Comparison of ENCODE assay signal across 9 cellular contexts in the genomic region with DNA sequence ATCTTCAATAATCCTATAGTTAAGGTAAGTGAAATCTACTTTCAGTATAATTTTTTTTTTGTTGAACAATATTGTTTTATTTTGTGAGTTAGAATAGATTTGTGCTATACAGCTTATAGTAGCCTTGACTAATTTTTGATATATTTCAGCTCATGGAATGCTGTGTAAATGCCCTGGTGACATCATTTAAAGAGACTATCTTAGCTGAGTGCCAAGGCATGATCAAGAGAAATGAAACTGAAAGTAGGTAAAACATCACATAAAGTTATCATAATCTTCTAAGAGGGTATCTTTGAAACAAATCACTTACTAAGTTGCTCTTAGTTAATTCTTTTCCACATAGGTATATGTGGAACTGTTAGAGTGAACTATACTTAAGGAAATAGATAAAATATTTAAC. TPM values are rescaled to one million over a fixed set of nuclear protein-coding genes. Genes with fewer than 3 reads are reported as not detected.
A peak's percentile ranks its signal among the peaks of the same experiment; 100 is the strongest.
DNase-seq lines count a peak whose midpoint lies in the region; ATAC-seq, FAIRE-seq and TF ChIP-seq lines count a peak whose summit lies in the region.
"Had no signal": no experiment of that assay in that cellular context is flagged by ENCODE, and none has a peak within 500 bp of the region (broad histone marks: within the 10 kb centered on the region; RNA-seq: fewer than 3 reads in every experiment).

No MANE protein-coding gene starts in this region.

- POLR2A ChIA-PET in HepG2 (lab: Yijun Ruan, JAX): no interaction called here

- H3K4me3 ChIP-seq in liver (ENCODE audit: low read depth in 1 of 3, low read length in 3 of 3): no peak overlapping the region
- H3K4me3 ChIP-seq in HepG2 (replicated peaks in 1 of 3; ENCODE audit: insufficient read depth in 1 of 3, low read depth in 2 of 3, low read length in 3 of 3): no peak overlapping the region
- H3K4me3 ChIP-seq: K562 had no signal

- TF ChIP-seq CTCF in liver (IDR thresholded peaks at IDR 0.05; ENCODE audit: low read depth, low read length, missing input control): no peak
- no peak for TF ChIP-seq CTCF in HepG2 (CRISPR knock-in tag; IDR thresholded peaks at IDR 0.05)

- H3K9ac ChIP-seq in liver (ENCODE audit: low read depth in 1 of 2, low read length in 2 of 2) (no peak overlapping the region), HepG2 (ENCODE audit: insufficient read depth, low read depth, low read length) (no peak overlapping the region)

- DNase-seq in HepG2 (ENCODE audit: low spot score) (no peak), HS-5 (ENCODE audit: low read depth) (peak; percentile 10), dermis microvascular lymphatic vessel endothelial cell (ENCODE audit: low read depth in 2 of 2) (peak; percentile 8 to 30), stromal cell of bone marrow (ENCODE audit: low read depth) (peak; percentile 49), middle frontal gyrus (ENCODE audit: extremely low spot score, low spot score) (no peak), NCI-H446 (lab: John Stamatoyannopoulos, UW) (no peak)
- DNase-seq in activated CD4-positive, CD25-positive, alpha-beta regulatory T cell (lab: John Stamatoyannopoulos, UW): no peak

- H3K27me3 ChIP-seq in liver (ENCODE audit: control insufficient read depth in 4 of 4, insufficient read depth in 4 of 4, low read length in 3 of 4) (no peaks in the 10 kb centered on the region), HepG2 (ENCODE audit: control insufficient read depth in 1 of 2, insufficient read depth in 2 of 2, low read length in 2 of 2) (no peaks in the 10 kb centered on the region)

- peaks cover 6 to 16% (median 12%) of the 10 kb centered on the region in 4 donors for H3K36me3 ChIP-seq in liver (ENCODE audit: control insufficient read depth in 4 of 4, insufficient read depth in 3 of 4, low read depth in 1 of 4, low read length in 3 of 4)
- H3K36me3 ChIP-seq in HepG2 (replicated peaks in 1 of 2; ENCODE audit: control insufficient read depth in 1 of 2, insufficient read depth in 2 of 2, low read length in 2 of 2): peaks cover 4 to 43% of the 10 kb centered on the region in 2 experiments; a peak in 3 of 5 replicates

- no peak overlapping the region for H3K4me2 ChIP-seq in HepG2 (ENCODE audit: low read depth, low read length)

- TF ChIP-seq EP300 in HepG2 (IDR thresholded peaks at IDR 0.05; ENCODE audit: low read depth in 2 of 2, low read length in 2 of 2) (no peak), HepG2 (CRISPR knock-in tag; IDR thresholded peaks at IDR 0.05; ENCODE audit: borderline replicate concordance) (no peak)

- CTCF ChIA-PET in HepG2 (lab: Yijun Ruan, JAX; ENCODE audit: low intra/inter-chr PET ratio, low total read pairs): no interaction called here

- BruUV-seq in HepG2 (replicated peaks; lab: Mats Ljungman, UMichigan): no TSS peak

- H3K9me3 ChIP-seq in liver (ENCODE audit: control insufficient read depth in 4 of 4, low read length in 3 of 4) (no peaks in the 10 kb centered on the region), HepG2 (ENCODE audit: low read length) (no peaks in the 10 kb centered on the region)

- intact Hi-C loops in HepG2 (cut with micrococcal nuclease; ENCODE audit: unreplicated experiment): no loop called here

- no peak overlapping the region for H3K27ac ChIP-seq in liver (ENCODE audit: low read depth in 1 of 2, low read length in 2 of 2)
- no peak overlapping the region for H3K27ac ChIP-seq in HepG2 (ENCODE audit: extremely low read length, insufficient read depth, low read length)

- H2AFZ ChIP-seq in HepG2 (ENCODE audit: low read length): no peak overlapping the region

- no peak for FAIRE-seq in HepG2 (lab: Jason Lieb, UNC)
- FAIRE-seq: K562 had no signal

- H3K4me1 ChIP-seq in liver (ENCODE audit: control insufficient read depth in 4 of 4, insufficient read depth in 4 of 4, low read length in 3 of 4) (no peaks in the 10 kb centered on the region), HepG2 (ENCODE audit: insufficient read depth, low read length) (no peaks in the 10 kb centered on the region)

- in situ Hi-C loops in HepG2 (cut with HindIII; ENCODE audit: extremely low pct_ligation_motif_present, low pct_unique_long_range_greater_than_20kb): no loop called here

- no peak for ATAC-seq in HepG2
- ATAC-seq: K562 had no signal

- no peaks in the 10 kb centered on the region for H3K79me2 ChIP-seq in HepG2 (ENCODE audit: insufficient read depth, low read length)

- no peak for TF ChIP-seq RAD21 in liver (IDR thresholded peaks at IDR 0.05)
- no peak for TF ChIP-seq RAD21 in HepG2 (CRISPR knock-in tag; IDR thresholded peaks at IDR 0.05)

- TF ChIP-seq POLR2A in HepG2 (IDR thresholded peaks at IDR 0.05; ENCODE audit: insufficient read depth in 1 of 2, low read depth in 2 of 2, low read length in 2 of 2): no peak

- H4K20me1 ChIP-seq in HepG2 (ENCODE audit: insufficient read depth, low read length): no peaks in the 10 kb centered on the region

TF ChIP-seq in liver, 16 proteins besides CTCF, POLR2A, EP300 and RAD21:
- TF ChIP-seq, protein P1, sequence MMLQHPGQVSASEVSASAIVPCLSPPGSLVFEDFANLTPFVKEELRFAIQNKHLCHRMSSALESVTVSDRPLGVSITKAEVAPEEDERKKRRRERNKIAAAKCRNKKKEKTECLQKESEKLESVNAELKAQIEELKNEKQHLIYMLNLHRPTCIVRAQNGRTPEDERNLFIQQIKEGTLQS (IDR thresholded peaks at IDR 0.05): peak; percentile 47
- no peak for TF ChIP-seq RXRA (IDR thresholded peaks at IDR 0.05)

TF ChIP-seq in HepG2, 621 proteins besides CTCF, POLR2A, EP300 and RAD21:
- TF ChIP-seq ZNF350 (CRISPR knock-in tag; IDR thresholded peaks at IDR 0.05; ENCODE audit: borderline replicate concordance, low read depth) (no peak), ZNF7 (CRISPR knock-in tag; IDR thresholded peaks at IDR 0.05) (no peak), GTF3A (CRISPR knock-in tag; conservative IDR thresholded peaks at IDR 0.05) (no peak), MTF1 (CRISPR knock-in tag; IDR thresholded peaks at IDR 0.05) (no peak), TARDBP (CRISPR knock-in tag; IDR thresholded peaks at IDR 0.05) (no peak), ZFP36L2 (CRISPR knock-in tag; IDR thresholded peaks at IDR 0.05) (no peak), POGZ (CRISPR knock-in tag; IDR thresholded peaks at IDR 0.05) (no peak), ZNF329 (CRISPR knock-in tag; IDR thresholded peaks at IDR 0.05; ENCODE audit: low read depth) (no peak), ZNF326 (CRISPR knock-in tag; IDR thresholded peaks at IDR 0.05; ENCODE audit: borderline replicate concordance) (no peak), ZNF782 (CRISPR knock-in tag; IDR thresholded peaks at IDR 0.05; ENCODE audit: borderline replicate concordance) (no peak)
- TF ChIP-seq, protein P2, sequence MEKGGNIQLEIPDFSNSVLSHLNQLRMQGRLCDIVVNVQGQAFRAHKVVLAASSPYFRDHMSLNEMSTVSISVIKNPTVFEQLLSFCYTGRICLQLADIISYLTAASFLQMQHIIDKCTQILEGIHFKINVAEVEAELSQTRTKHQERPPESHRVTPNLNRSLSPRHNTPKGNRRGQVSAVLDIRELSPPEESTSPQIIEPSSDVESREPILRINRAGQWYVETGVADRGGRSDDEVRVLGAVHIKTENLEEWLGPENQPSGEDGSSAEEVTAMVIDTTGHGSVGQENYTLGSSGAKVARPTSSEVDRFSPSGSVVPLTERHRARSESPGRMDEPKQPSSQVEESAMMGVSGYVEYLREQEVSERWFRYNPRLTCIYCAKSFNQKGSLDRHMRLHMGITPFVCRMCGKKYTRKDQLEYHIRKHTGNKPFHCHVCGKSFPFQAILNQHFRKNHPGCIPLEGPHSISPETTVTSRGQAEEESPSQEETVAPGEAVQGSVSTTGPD (CRISPR knock-in tag; IDR thresholded peaks at IDR 0.05): no peak

RNA-seq across cellular contexts. Expression of a gene that starts 51.4 kb away (rescaled TPM):
- total RNA-seq in liver (1,000 to 10,000 TPM in 1 of 2 donors, 10 to 100 TPM in 1; 99.8 to 1,048 TPM), HepG2 (2016; rRNA removed; fragmentation: Illumina TruSeq; extraction: Trizol) (165 and 181 TPM in 2 replicates), dermis microvascular lymphatic vessel endothelial cell (102 and 110 TPM in 2 replicates)
- polyA plus RNA-seq in liver (100 to 1,000 TPM; 545 to 605 TPM), HepG2 (2011; rRNA removed) (61.1 and 103 TPM in 2 replicates)
- total RNA-seq in HepG2 (2016; cell fraction: cytosol; rRNA removed; fragmentation: Illumina TruSeq; extraction: Trizol; ENCODE audit: low read depth): 33.8 and 40.2 TPM in 2 replicates
- 169 and 171 TPM in 2 replicates for total RNA-seq in HepG2 (2016; cell fraction: insoluble cytoplasmic fraction; rRNA removed; fragmentation: Illumina TruSeq; extraction: Trizol)
- total RNA-seq in HepG2 (2016; cell fraction: membrane; rRNA removed; fragmentation: Illumina TruSeq; extraction: Trizol): 43.6 and 52.2 TPM in 2 replicates
- 70.7 and 80.6 TPM in 2 replicates for total RNA-seq in HepG2 (2016; cell fraction: nucleus; rRNA removed; fragmentation: Illumina TruSeq; extraction: Trizol)
- polyA plus RNA-seq in HepG2 (2011; cell fraction: cytosol; rRNA removed): 54.7 and 55.0 TPM in 2 replicates
- polyA plus RNA-seq in HepG2 (2011; cell fraction: nucleus; rRNA removed): 14.4 and 15.8 TPM in 2 replicates
- 55.5 and 70.1 TPM in 2 replicates for polyA plus RNA-seq in HepG2 (2012)
- 18.2 and 19.6 TPM in 2 replicates for polyA plus RNA-seq in HepG2 (2016; cell fraction: cytosol; fragmentation: Illumina TruSeq; extraction: Trizol; ENCODE audit: low read depth)
- polyA plus RNA-seq in HepG2 (2016; cell fraction: insoluble cytoplasmic fraction; fragmentation: Illumina TruSeq; extraction: Trizol; ENCODE audit: low read depth): 149 and 162 TPM in 2 replicates
- polyA plus RNA-seq in HepG2 (2016; cell fraction: membrane; fragmentation: Illumina TruSeq; extraction: Trizol; ENCODE audit: low read depth): 25.8 and 27.5 TPM in 2 replicates
- polyA plus RNA-seq in HepG2 (2016; cell fraction: nucleus; fragmentation: Illumina TruSeq; extraction: Trizol; ENCODE audit: insufficient read depth, low read depth): 78.0 and 80.5 TPM in 2 replicates
- polyA minus RNA-seq in HepG2 (2011; rRNA and poly(A)+ RNA removed; ENCODE audit: low replicate concordance): 45.7 and 49.8 TPM in 2 replicates
- polyA minus RNA-seq in HepG2 (2011; cell fraction: cytosol; rRNA and poly(A)+ RNA removed): 49.8 and 68.9 TPM in 2 replicates
- polyA minus RNA-seq in HepG2 (2011; cell fraction: nucleus; rRNA and poly(A)+ RNA removed): 35.7 and 41.6 TPM in 2 replicates

Comparison
In these comparisons a context has a peak if more than half of its experiments do, and no peak if none do; other contexts are left out.
1. DNase-seq: peak in HS-5 (single experiment), dermis microvascular lymphatic vessel endothelial cell (2 of 2) and stromal cell of bone marrow (single experiment); none in HepG2 (single experiment), middle frontal gyrus (single experiment), NCI-H446 (0 of 2) and activated CD4-positive, CD25-positive, alpha-beta regulatory T cell (0 of 4).